In the genomic region with DNA sequence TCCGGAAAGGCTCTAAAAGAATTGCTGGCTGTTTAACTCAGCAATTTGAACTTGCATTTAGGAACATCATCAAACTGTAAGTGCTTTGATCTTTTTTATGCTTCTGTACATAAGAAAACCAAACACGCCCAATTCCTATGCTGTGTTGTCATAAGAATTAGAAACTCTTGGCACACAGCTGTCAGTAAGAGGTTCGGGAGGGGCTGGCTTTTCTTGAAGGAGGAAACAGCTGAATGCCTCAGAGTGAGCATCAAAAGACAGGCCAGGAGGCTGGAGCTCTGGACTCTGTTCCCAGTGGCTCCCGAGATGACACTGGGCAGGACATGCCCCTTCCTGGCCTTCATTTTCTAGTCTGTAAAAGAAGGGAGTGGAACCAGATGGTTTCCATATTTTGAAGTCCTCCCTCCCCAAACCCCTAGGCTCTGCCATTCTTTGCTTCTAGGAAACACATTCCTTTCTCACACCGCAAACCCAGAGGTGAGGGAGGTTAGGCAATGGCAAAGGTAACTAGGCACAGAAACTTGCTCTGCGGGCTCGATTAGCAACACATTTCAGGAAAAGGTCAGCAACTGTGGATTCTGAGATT, we compare ENCODE assay signal across 9 cellular contexts.
DNase-seq lines count a peak whose midpoint lies in the region; ATAC-seq lines count a peak whose summit lies in the region.
"Had no signal": no experiment of that assay in that cellular context is flagged by ENCODE, and none has a peak within 500 bp of the region (broad histone marks: within the 10 kb centered on the region; RNA-seq: fewer than 3 reads in every experiment).

No MANE protein-coding gene starts in this region.

- DNase-seq in EH (ENCODE audit: low read depth), result peak; percentile 93
- peak; percentile 11 for DNase-seq in NCI-H460 (ENCODE audit: extremely low read depth, low read depth)
- DNase-seq in posterior vena cava (ENCODE audit: low spot score), result peak; percentile 14
- DNase-seq in ureter (ENCODE audit: low spot score), result no peak
- DNase-seq in NCI-H526 treated with DMSO at 0.1 percent for 48 hours (lab: John Stamatoyannopoulos, UW), result no peak
- no peak for DNase-seq in KBM-7
- DNase-seq: activated T-cell treated with anti-CD3 and anti-CD28 coated beads, Interleukin-2, amount 50 U/mL, for 48 hours had no signal

- in situ Hi-C loops in KBM-7 (cut with MboI; ENCODE audit: low pct_unique_long_range_greater_than_20kb, low sequenced_read_pairs), result no loop called here

- ATAC-seq in esophagus mucosa, result peak; percentile 83
- ATAC-seq in GM18519 (IDR thresholded peaks at IDR 0.05; ENCODE audit: low FRiP score, unreplicated experiment), result no peak

- intact Hi-C loops in posterior vena cava (cut with DNase I), result no loop called here

Comparison
In these comparisons a context has a peak if more than half of its experiments do, and no peak if none do; other contexts are left out.
1. DNase-seq: peak in EH (single experiment), NCI-H460 (single experiment) and posterior vena cava (single experiment); none in ureter (single experiment), NCI-H526 treated with DMSO at 0.1 percent for 48 hours (single experiment) and KBM-7 (single experiment).